Comparison of ENCODE assay signal across 9 cellular contexts in the genomic region with DNA sequence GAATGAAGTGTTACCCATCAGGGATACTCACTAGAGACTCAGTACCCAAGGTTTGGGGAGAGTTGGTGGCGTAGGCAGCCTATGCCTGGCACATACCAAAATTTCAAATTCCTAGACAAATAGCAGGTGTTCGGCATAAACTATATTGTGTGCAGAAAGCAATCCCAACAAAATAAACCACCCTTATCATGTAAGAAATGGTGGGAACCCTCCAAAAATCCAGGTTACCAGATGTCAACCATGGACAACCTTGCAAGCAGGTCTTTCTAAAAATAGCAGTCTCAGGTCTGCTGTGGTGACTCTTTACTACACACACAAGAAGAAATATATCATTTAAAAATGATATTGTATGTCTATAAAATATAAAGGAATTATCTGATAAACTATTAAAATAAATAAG. TPM values are rescaled to one million over a fixed set of nuclear protein-coding genes. Genes with fewer than 3 reads are reported as not detected.
"Had no signal": no experiment of that assay in that cellular context is flagged by ENCODE, and none has a peak within 500 bp of the region (broad histone marks: within the 10 kb centered on the region; RNA-seq: fewer than 3 reads in every experiment).

No MANE protein-coding gene starts in this region.

- H3K9me3 ChIP-seq: HAP-1 had no signal

- H3K4me1 ChIP-seq: HAP-1 had no signal

- H3K4me3 ChIP-seq: HAP-1, K562 had no signal

- H3K36me3 ChIP-seq: HAP-1 had no signal

- ATAC-seq: HCT116, HepG2, K562 had no signal

- DNase-seq: GOT3, H7, KG1 had no signal

RNA-seq across cellular contexts. Expression of gene PTGER2, which starts 17.7 kb away (rescaled TPM):
- total RNA-seq: HepG2, HT-29, K562 had no signal
- polyA plus RNA-seq: HepG2, K562 had no signal

RNA-seq across cellular contexts. Expression of gene PTGDR, which starts 28.9 kb away (rescaled TPM):
- total RNA-seq: H4, H7, HepG2, HT-29, K562 had no signal
- polyA plus RNA-seq: HepG2, K562 had no signal
